Comparison of ENCODE assay signal across 1 cellular context in the genomic region with DNA sequence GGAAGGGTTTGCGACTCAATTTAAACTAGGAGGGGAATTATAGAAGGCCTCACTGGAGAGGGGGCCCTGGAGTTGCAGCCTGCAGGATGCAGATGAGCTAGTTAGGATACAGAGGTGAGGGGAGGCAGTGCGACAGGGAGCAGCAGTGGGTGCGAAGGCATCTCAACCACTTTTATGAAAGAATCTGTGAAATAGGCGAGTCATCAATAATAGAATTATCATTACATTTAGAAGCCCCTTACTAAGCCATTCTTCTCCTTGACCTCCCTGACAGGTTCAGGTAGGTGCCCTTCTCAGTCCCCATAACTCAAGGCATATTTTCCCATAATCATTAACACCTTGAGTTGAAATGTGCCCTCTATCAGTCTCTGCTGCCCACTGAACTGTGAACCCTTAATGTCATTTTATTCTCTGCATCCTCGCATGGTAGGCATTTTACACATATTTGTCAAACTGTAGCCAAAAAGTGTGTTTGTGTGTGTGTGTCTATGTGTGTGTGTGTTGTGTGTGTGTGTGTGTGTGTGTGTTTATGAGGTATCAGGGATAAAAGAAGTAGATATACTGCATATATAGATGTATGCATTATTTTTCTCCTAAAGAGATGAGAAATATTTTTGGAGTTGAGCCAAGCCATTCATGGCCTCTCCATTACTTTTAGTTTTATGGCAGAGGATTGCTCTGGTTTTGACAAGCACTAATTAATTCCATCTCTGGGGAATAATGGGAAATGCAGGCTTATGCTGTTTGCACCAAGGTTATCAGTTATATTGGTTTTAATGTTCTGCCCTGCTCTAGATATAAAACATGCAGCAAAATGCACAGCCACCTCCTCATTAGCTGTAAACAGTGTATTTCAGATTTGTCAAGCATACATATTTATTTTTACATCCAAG.
TF ChIP-seq lines count a peak whose summit lies in the region.

No MANE protein-coding gene starts in this region.

TF ChIP-seq in SK-N-SH treated with all-trans-retinoic acid at 6 μM for 48 hours, 23 proteins besides CTCF, POLR2A, EP300 and RAD21 (continued from another document):
- TF ChIP-seq TSHZ2 (CRISPR knock-in tag; IDR thresholded peaks at IDR 0.05), result peak; percentile 77; the same call in 1 of the 2 replicates
- TF ChIP-seq ZNF8 (CRISPR knock-in tag; IDR thresholded peaks at IDR 0.05), result no peak
- 0 out of 2 replicates have a peak, but pooled peaks have one; percentile 27 for TF ChIP-seq GLIS3 (CRISPR knock-in tag; IDR thresholded peaks at IDR 0.05)
- TF ChIP-seq RARB (CRISPR knock-in tag; IDR thresholded peaks at IDR 0.05), result no peak
- no peak for TF ChIP-seq CSDC2 (CRISPR knock-in tag; IDR thresholded peaks at IDR 0.05)
- no peak for TF ChIP-seq CREB5 (CRISPR knock-in tag; IDR thresholded peaks at IDR 0.05; ENCODE audit: low read depth)
- TF ChIP-seq ISL1 (CRISPR knock-in tag; IDR thresholded peaks at IDR 0.05), result peak; percentile 56; the same call in 1 of the 2 replicates
- TF ChIP-seq BACH2 (CRISPR knock-in tag; IDR thresholded peaks at IDR 0.05; ENCODE audit: borderline replicate concordance), result no peak
- TF ChIP-seq POU6F1 (CRISPR knock-in tag; IDR thresholded peaks at IDR 0.05; ENCODE audit: borderline replicate concordance, low read depth), result no peak
